Comparison of ENCODE assay signal across 11 cellular contexts in genomic region chr16:53056528-53056881, GRCh38. TPM values are rescaled to one million over a fixed set of nuclear protein-coding genes. Genes with fewer than 3 reads are reported as not detected.
DNase-seq lines count a peak whose midpoint lies in the region; ATAC-seq and TF ChIP-seq lines count a peak whose summit lies in the region.
"Had no signal": no experiment of that assay in that cellular context is flagged by ENCODE, and none has a peak within 500 bp of the region (broad histone marks: within the 10 kb centered on the region; RNA-seq: fewer than 3 reads in every experiment).

No MANE protein-coding gene starts in this region.

- no peak for TF ChIP-seq CTCF in adrenal gland (IDR thresholded peaks at IDR 0.05)
- TF ChIP-seq CTCF in tibial nerve (IDR thresholded peaks at IDR 0.05) = no peak

- peak overlapping the region in 1 of 4 donors; percentile 87 for H3K4me3 ChIP-seq in adrenal gland
- peak overlapping the region in 2 of 4 donors; percentile 61 to 74 for H3K4me3 ChIP-seq in tibial nerve

- H3K27ac ChIP-seq in adrenal gland (peak overlapping the region; percentile 58 to 96 (median 91)), tibial nerve (peak overlapping the region in 3 of 4 donors; percentile 81 to 93 (median 91))

- H3K4me1 ChIP-seq in adrenal gland (replicated peaks in 1 of 2) (peaks cover 26 to 48% of the 10 kb centered on the region in 2 donors), tibial nerve (peaks cover 0 to 59% (median 18%) of the 10 kb centered on the region in 4 donors)

- WGBS in adrenal gland, 4 donors = 53 to 69% (median 59%) methylated on average over 6 of the region's 6 CpGs
- WGBS in tibial nerve, 2 donors = 67 to 68% methylated on average over 6 of the region's 6 CpGs

- no peaks in the 10 kb centered on the region for H3K36me3 ChIP-seq in adrenal gland (replicated peaks in 1 of 2)
- no peaks in the 10 kb centered on the region for H3K36me3 ChIP-seq in tibial nerve

- TF ChIP-seq EP300 in tibial nerve (IDR thresholded peaks at IDR 0.05) = no peak

- peak; percentile 31 for ATAC-seq in left lobe of liver
- ATAC-seq: naive thymus-derived CD8-positive, alpha-beta T cell; stimulated activated naive CD8-positive, alpha-beta T cell treated with anti-CD3 and anti-CD28 coated beads, Interleukin-15, amount 100 ng/mL, for 72 hours had no signal

- TF ChIP-seq POLR2A in adrenal gland (IDR thresholded peaks at IDR 0.05) (no peak), tibial nerve (IDR thresholded peaks at IDR 0.05) (no peak)

- intact Hi-C loops in adrenal gland (cut with DNase I) = loop anchor here (5.0 to 10.0 kb wide), 3 partner anchors 36 to 148 kb away; no protein-coding TSS in a partner anchor

- H3K9me3 ChIP-seq in adrenal gland (replicated peaks in 1 of 3) (no peaks in the 10 kb centered on the region), tibial nerve (no peaks in the 10 kb centered on the region)

- H3K27me3 ChIP-seq in adrenal gland (no peaks in the 10 kb centered on the region), tibial nerve (no peaks in the 10 kb centered on the region)

- DNase-seq in activated CD4-positive, alpha-beta T cell treated with anti-CD3 and anti-CD28 coated beads for 48 hours = peak; percentile 11
- DNase-seq in activated CD4-positive, alpha-beta T cell treated with anti-CD3 and anti-CD28 coated beads, Interleukin-2, amount 50 U/mL, for 1 hour = no peak
- DNase-seq in adrenal gland (peak in 5 of 7 donors; percentile 49 to 69 (median 61)), left lobe of liver (ENCODE audit: low spot score) (peak; percentile 88), tibial nerve (ENCODE audit: low spot score in 2 of 2) (no peak), NCI-H187 (lab: John Stamatoyannopoulos, UW) (no peak), NCI-H1694 treated with DMSO at 0.1 percent for 48 hours (lab: John Stamatoyannopoulos, UW) (no peak)
- DNase-seq in activated CD4-positive, alpha-beta T cell treated with anti-CD3 and anti-CD28 coated beads for 4 hours = no peak
- DNase-seq: cerebellar nuclear complex; naive thymus-derived CD8-positive, alpha-beta T cell; stimulated activated naive CD8-positive, alpha-beta T cell treated with anti-CD3 and anti-CD28 coated beads, Interleukin-15, amount 100 ng/mL, for 72 hours had no signal

RNA-seq across cellular contexts. Expression of gene CHD9, which starts 1.7 kb away (rescaled TPM):
- total RNA-seq in adrenal gland (10 to 100 TPM; 28.3 to 95.9 (median 61.2) TPM), left lobe of liver (34.7 TPM), tibial nerve (100 to 1,000 TPM in 1 of 4 donors, 10 to 100 TPM in 3; 82.2 to 114 (median 91.3) TPM)
- polyA plus RNA-seq in adrenal gland = 10 to 100 TPM; 10.0 to 29.7 (median 27.3) TPM

RNA-seq across cellular contexts. Expression of gene CHD9NB, which starts 3.8 kb away (rescaled TPM):
- total RNA-seq in adrenal gland (1 to 10 TPM in 1 of 8 donors, under 1 TPM in 7; 0.19 to 1.3 (median 0.56) TPM), left lobe of liver (1.1 TPM), tibial nerve (10 to 100 TPM in 2 of 4 donors, 1 to 10 TPM in 2; 5.1 to 16.4 (median 9.3) TPM)
- under 1 TPM; 0.11 to 0.64 (median 0.40) TPM for polyA plus RNA-seq in adrenal gland
- total RNA-seq: naive thymus-derived CD8-positive, alpha-beta T cell had no signal
- polyA plus RNA-seq: naive thymus-derived CD8-positive, alpha-beta T cell had no signal

Comparison
In these comparisons a context has a peak if more than half of its experiments do, and no peak if none do; other contexts are left out.
1. DNase-seq: peak in activated CD4-positive, alpha-beta T cell treated with anti-CD3 and anti-CD28 coated beads for 48 hours (single experiment), adrenal gland (5 of 7) and left lobe of liver (single experiment); none in activated CD4-positive, alpha-beta T cell treated with anti-CD3 and anti-CD28 coated beads, Interleukin-2, amount 50 U/mL, for 1 hour (single experiment), tibial nerve (0 of 2), NCI-H187 (0 of 2), NCI-H1694 treated with DMSO at 0.1 percent for 48 hours (single experiment) and activated CD4-positive, alpha-beta T cell treated with anti-CD3 and anti-CD28 coated beads for 4 hours (0 of 2).